Comparison of ENCODE assay signal across 1 cellular context in the genomic region with DNA sequence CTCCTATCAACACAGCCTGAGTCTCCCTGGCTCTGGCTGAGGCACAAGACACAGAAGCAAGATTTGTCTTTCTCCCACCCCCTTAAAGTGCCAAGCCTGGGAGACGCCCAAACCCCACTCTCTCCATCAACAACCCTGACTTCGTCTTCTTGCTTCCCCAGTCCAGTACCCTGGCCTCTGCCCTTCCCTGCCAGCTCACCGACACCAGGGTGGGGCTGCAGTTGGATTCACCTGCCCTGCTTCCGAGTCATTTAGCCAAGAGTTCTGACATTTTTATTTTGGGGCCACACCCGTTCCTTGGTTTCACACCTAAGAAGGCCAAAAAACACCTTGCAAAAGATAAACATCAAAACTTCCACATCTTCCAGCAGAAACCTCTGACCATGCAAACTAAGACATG.
TF ChIP-seq lines count a peak whose summit lies in the region.

No MANE protein-coding gene starts in this region.

TF ChIP-seq in HCT116, 20 proteins besides CTCF, POLR2A, EP300 and RAD21 (continued from another document):
- TF ChIP-seq SIN3A (IDR thresholded peaks at IDR 0.05; ENCODE audit: low read depth), result no peak
- TF ChIP-seq, protein P1, sequence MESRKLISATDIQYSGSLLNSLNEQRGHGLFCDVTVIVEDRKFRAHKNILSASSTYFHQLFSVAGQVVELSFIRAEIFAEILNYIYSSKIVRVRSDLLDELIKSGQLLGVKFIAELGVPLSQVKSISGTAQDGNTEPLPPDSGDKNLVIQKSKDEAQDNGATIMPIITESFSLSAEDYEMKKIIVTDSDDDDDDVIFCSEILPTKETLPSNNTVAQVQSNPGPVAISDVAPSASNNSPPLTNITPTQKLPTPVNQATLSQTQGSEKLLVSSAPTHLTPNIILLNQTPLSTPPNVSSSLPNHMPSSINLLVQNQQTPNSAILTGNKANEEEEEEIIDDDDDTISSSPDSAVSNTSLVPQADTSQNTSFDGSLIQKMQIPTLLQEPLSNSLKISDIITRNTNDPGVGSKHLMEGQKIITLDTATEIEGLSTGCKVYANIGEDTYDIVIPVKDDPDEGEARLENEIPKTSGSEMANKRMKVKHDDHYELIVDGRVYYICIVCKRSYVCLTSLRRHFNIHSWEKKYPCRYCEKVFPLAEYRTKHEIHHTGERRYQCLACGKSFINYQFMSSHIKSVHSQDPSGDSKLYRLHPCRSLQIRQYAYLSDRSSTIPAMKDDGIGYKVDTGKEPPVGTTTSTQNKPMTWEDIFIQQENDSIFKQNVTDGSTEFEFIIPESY (IDR thresholded peaks at IDR 0.05; ENCODE audit: extremely low read depth, insufficient replicate concordance, low read length), result no peak
